15 cellular contexts compared by ENCODE assay signal in genomic region chr18:8998481-8999217, GRCh38.
DNase-seq lines count a peak whose midpoint lies in the region; ATAC-seq and TF ChIP-seq lines count a peak whose summit lies in the region.
"Had no signal": no experiment of that assay in that cellular context is flagged by ENCODE, and none has a peak within 500 bp of the region (broad histone marks: within the 10 kb centered on the region; RNA-seq: fewer than 3 reads in every experiment).

No MANE protein-coding gene starts in this region.

- no peaks in the 10 kb centered on the region for H3K27me3 ChIP-seq in neural cell (ENCODE audit: insufficient read depth, low read depth, low read length)
- H3K27me3 ChIP-seq: BE2C, uterus had no signal

- no peak for TF ChIP-seq CTCF in neural cell (IDR thresholded peaks at IDR 0.05; ENCODE audit: poor library complexity, severe bottlenecking)

- no peaks in the 10 kb centered on the region for H3K9me2 ChIP-seq in neural cell (ENCODE audit: insufficient read depth, low read length)

- DNase-seq in AG08395 (ENCODE audit: low spot score) (peak; percentile 36), HuH-7.5 (ENCODE audit: low spot score) (peak; percentile 38), cerebellar cortex (ENCODE audit: low spot score) (peak; percentile 94), A172 (ENCODE audit: low spot score) (no peak), islet precursor cell (no peak), GOT3 (lab: John Stamatoyannopoulos, UW) (no peak)
- DNase-seq: activated naive CD4-positive, alpha-beta T cell treated with anti-CD3 and anti-CD28 coated beads, Interleukin-2, amount 10 ng/mL, durations not matched to agents 7 days and 5 days; BE2C; immature natural killer cell; naive B cell; NCI-H748 treated with DMSO at 0.1 percent for 48 hours; uterus had no signal

- H3K36me3 ChIP-seq in neural cell (ENCODE audit: insufficient read depth, low read length): no peaks in the 10 kb centered on the region
- H3K36me3 ChIP-seq: BE2C, uterus had no signal

- TF ChIP-seq EP300 in neural cell (conservative IDR thresholded peaks at IDR 0.05; ENCODE audit: poor library complexity, severe bottlenecking): no peak

- H2AFZ ChIP-seq in neural cell (ENCODE audit: low read depth, low read length): no peak overlapping the region

- no peak overlapping the region for H3K9ac ChIP-seq in neural cell (ENCODE audit: low read length)

- peak overlapping the region; percentile 51 for H3K27ac ChIP-seq in neural cell (ENCODE audit: low read length)

- H3K4me3 ChIP-seq in neural cell (ENCODE audit: low read length): no peak overlapping the region
- H3K4me3 ChIP-seq: uterus had no signal

- no peak for ATAC-seq in GM21717 (IDR thresholded peaks at IDR 0.05; ENCODE audit: unreplicated experiment)
- ATAC-seq: Right ventricle myocardium inferior had no signal

- TF ChIP-seq RAD21 in neural cell (conservative IDR thresholded peaks at IDR 0.05): no peak

- peaks cover 4% of the 10 kb centered on the region for H3K9me3 ChIP-seq in neural cell (ENCODE audit: low read length)
- H3K9me3 ChIP-seq: BE2C, uterus had no signal

- H4K20me1 ChIP-seq in neural cell (ENCODE audit: insufficient read depth): no peaks in the 10 kb centered on the region

- no peaks in the 10 kb centered on the region for H3K79me2 ChIP-seq in neural cell (replicated peaks; ENCODE audit: insufficient read depth, low read length)

- H3K4me2 ChIP-seq in neural cell (ENCODE audit: low read length): no peak overlapping the region

- no peaks in the 10 kb centered on the region for H3F3A ChIP-seq in neural cell (ENCODE audit: insufficient read depth, low read length, poor library complexity, severe bottlenecking)

TF ChIP-seq in neural cell, 6 proteins besides CTCF, POLR2A, EP300 and RAD21:
- TF ChIP-seq MXI1 (conservative IDR thresholded peaks at IDR 0.05; ENCODE audit: poor library complexity, severe bottlenecking) (no peak), TAF1 (IDR thresholded peaks at IDR 0.05; ENCODE audit: low read depth) (no peak), POLR2AphosphoS5 (IDR thresholded peaks at IDR 0.05) (no peak), EZH2 (IDR thresholded peaks at IDR 0.05; ENCODE audit: borderline replicate concordance, insufficient read depth, low read length, poor library complexity, severe bottlenecking) (no peak), REST (IDR thresholded peaks at IDR 0.05; ENCODE audit: borderline replicate concordance) (no peak), SMC3 (conservative IDR thresholded peaks at IDR 0.05; ENCODE audit: poor library complexity) (no peak)

Comparison
In these comparisons a context has a peak if more than half of its experiments do, and no peak if none do; other contexts are left out.
1. DNase-seq: peak in AG08395 (single experiment), HuH-7.5 (single experiment) and cerebellar cortex (single experiment); none in A172 (single experiment), islet precursor cell (single experiment) and GOT3 (single experiment).